Comparison of ENCODE assay signal across 8 cellular contexts in the genomic region with DNA sequence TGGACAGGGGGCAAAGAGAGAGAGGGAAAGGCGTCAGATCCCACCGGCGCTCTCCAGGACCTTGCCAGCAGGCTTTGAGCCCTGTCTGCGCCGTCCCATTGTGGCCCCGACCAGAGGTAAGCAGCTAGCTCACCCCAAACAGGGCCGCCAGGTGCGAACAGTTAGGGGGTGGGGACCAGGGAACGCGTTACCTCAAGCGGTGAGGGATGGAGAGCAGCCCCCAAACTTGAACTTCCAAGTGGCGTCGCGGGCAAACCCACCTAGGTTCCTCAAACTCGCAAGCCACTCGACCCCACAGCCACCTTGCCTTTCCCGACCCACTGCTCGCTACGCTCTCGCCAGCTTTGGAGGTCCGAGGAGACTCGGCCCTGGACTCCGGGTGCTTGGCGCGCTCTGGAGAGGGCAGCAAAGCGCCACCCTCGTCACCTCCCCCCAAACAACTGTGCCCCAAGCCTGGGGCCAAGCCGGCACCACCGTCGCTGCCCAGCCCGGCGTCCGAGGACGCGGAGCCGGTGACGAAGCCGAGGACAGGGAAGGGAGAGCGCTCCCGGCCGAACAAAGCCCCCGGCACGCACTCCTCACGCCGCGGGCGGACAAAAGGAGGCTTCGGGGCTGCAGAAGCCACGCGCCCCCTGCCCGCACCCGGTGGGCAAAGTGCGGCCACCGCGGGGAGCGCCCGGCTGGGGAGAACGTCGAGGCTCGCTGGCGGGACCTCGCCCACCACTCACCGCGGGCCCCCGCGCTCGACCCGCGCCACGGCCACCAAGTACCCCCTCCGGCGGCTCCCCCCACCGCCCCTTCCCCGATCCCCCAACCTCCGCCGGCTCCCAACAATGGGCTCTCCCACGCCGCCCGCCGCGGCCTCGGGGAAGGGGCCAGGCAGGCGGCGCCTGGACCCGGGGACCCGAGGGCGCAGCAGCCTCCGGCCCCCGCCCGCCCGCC. TPM values are rescaled to one million over a fixed set of nuclear protein-coding genes. Genes with fewer than 3 reads are reported as not detected.
DNase-seq lines count a peak whose midpoint lies in the region; ATAC-seq and TF ChIP-seq lines count a peak whose summit lies in the region.

No MANE protein-coding gene starts in this region.

- H3K27me3 ChIP-seq in Caco-2 (replicated peaks; ENCODE audit: control insufficient read depth, insufficient read depth, low read length): no peaks in the 10 kb centered on the region

- H3K9me3 Mint-ChIP-seq in Caco-2 (ENCODE audit: unreplicated experiment): no peaks in the 10 kb centered on the region
- no peaks in the 10 kb centered on the region for H3K9me3 Mint-ChIP-seq in activated T-cell treated with anti-CD3 and anti-CD28 coated beads, Interleukin-2, amount 50 U/mL, for 72 hours

- no peaks in the 10 kb centered on the region for H3K36me3 ChIP-seq in Caco-2 (ENCODE audit: control insufficient read depth, insufficient read depth, low read length)

- CTCF ChIA-PET in Caco-2 (lab: Charles Lee): interaction anchor here (0.8 kb wide), 1 partner anchor 49 kb away, joined by 5 read pairs; no protein-coding TSS in a partner anchor

- H3K9me3 ChIP-seq in Caco-2: no peaks in the 10 kb centered on the region

- ATAC-seq in activated T-cell treated with anti-CD3 and anti-CD28 coated beads, Interleukin-2, amount 50 U/mL, for 72 hours (replicated peaks in 1 of 2): no peak
- ATAC-seq in left cardiac atrium: peak in 1 of 2 donors; percentile 6
- ATAC-seq in GM21526 (IDR thresholded peaks at IDR 0.05; ENCODE audit: low FRiP score, unreplicated experiment): no peak
- no peak for ATAC-seq in HG03108 (IDR thresholded peaks at IDR 0.05; ENCODE audit: unreplicated experiment)

- no peak for TF ChIP-seq CTCF in Caco-2 (IDR thresholded peaks at IDR 0.05; ENCODE audit: insufficient read depth in 1 of 2, low read depth in 1 of 2, low read length in 1 of 2, severe bottlenecking in 1 of 2, unreplicated experiment in 1 of 2)

- intact Hi-C loops in Caco-2 (cut with micrococcal nuclease; ENCODE audit: unreplicated experiment) (loop anchor here (10.0 kb wide), 1 partner anchor 280 kb away; no protein-coding TSS in a partner anchor), left cardiac atrium (cut with DNase I) (loop anchor here (5.0 to 10.0 kb wide), 6 partner anchors 48 to 350 kb away; a partner anchor contains a TSS)

- H3K36me3 Mint-ChIP-seq in Caco-2 (ENCODE audit: insufficient read depth, unreplicated experiment): peaks cover 23% of the 10 kb centered on the region
- H3K36me3 Mint-ChIP-seq in activated T-cell treated with anti-CD3 and anti-CD28 coated beads, Interleukin-2, amount 50 U/mL, for 72 hours (ENCODE audit: insufficient read depth in 2 of 2): peaks cover 9 to 26% of the 10 kb centered on the region in 2 donors

- no peak overlapping the region for H3K27ac Mint-ChIP-seq in Caco-2 (ENCODE audit: unreplicated experiment)
- peak overlapping the region; percentile 18 for H3K27ac Mint-ChIP-seq in activated T-cell treated with anti-CD3 and anti-CD28 coated beads, Interleukin-2, amount 50 U/mL, for 72 hours

- POLR2A ChIA-PET in Caco-2 (lab: Charles Lee): no interaction called here

- BruUV-seq in Caco-2 (replicated peaks; lab: Mats Ljungman, UMichigan): no TSS peak

- DNase-seq in Caco-2 (no peak), HT-29 (ENCODE audit: low spot score) (peak; percentile 40), left cardiac atrium (peak; percentile 43), retina (peak; percentile 74), NCI-H446 (lab: John Stamatoyannopoulos, UW) (no peak)
- DNase-seq in activated T-cell treated with anti-CD3 and anti-CD28 coated beads, Interleukin-2, amount 50 U/mL, for 72 hours: peak; percentile 33 to 39

- H3K4me3 ChIP-seq in Caco-2 (ENCODE audit: low read depth, low read length): peak overlapping the region; percentile 59

- H3K27me3 Mint-ChIP-seq in Caco-2 (ENCODE audit: insufficient read depth, unreplicated experiment): no peaks in the 10 kb centered on the region
- no peaks in the 10 kb centered on the region for H3K27me3 Mint-ChIP-seq in activated T-cell treated with anti-CD3 and anti-CD28 coated beads, Interleukin-2, amount 50 U/mL, for 72 hours (ENCODE audit: low read depth)

- peaks cover 38% of the 10 kb centered on the region for H3K4me1 Mint-ChIP-seq in Caco-2 (ENCODE audit: low read depth, unreplicated experiment)
- H3K4me1 Mint-ChIP-seq in activated T-cell treated with anti-CD3 and anti-CD28 coated beads, Interleukin-2, amount 50 U/mL, for 72 hours (ENCODE audit: low read depth): peaks cover 72% of the 10 kb centered on the region

- H3K4me3 Mint-ChIP-seq in Caco-2 (ENCODE audit: unreplicated experiment): peak overlapping the region; percentile 68
- peak overlapping the region; percentile 82 to 89 for H3K4me3 Mint-ChIP-seq in activated T-cell treated with anti-CD3 and anti-CD28 coated beads, Interleukin-2, amount 50 U/mL, for 72 hours

- H3K4me1 ChIP-seq in Caco-2: peaks cover 25% of the 10 kb centered on the region

RNA-seq across cellular contexts. Expression of a gene that starts 1.0 kb away (rescaled TPM):
- total RNA-seq in Caco-2 (2022): 40.6 and 42.1 TPM in 2 replicates
- total RNA-seq in HT-29 (2014; rRNA removed; shearing (Covaris generic)): 15.5 and 18.2 TPM in 2 replicates
- 10 to 100 TPM; 70.1 to 84.9 TPM for total RNA-seq in activated T-cell treated with anti-CD3 and anti-CD28 coated beads, Interleukin-2, amount 50 U/mL, for 72 hours
- 10 to 100 TPM; 23.9 to 45.1 TPM for total RNA-seq in left cardiac atrium

Comparison
In these comparisons a context has a peak if more than half of its experiments do, and no peak if none do; other contexts are left out.
1. DNase-seq: peak in HT-29 (single experiment), activated T-cell treated with anti-CD3 and anti-CD28 coated beads, Interleukin-2, amount 50 U/mL, for 72 hours (2 of 2), left cardiac atrium (single experiment) and retina (single experiment); none in Caco-2 (0 of 2) and NCI-H446 (0 of 2).